10 cellular contexts compared by ENCODE assay signal in genomic region chr11:324131-324530, GRCh38. TPM values are rescaled to one million over a fixed set of nuclear protein-coding genes. Genes with fewer than 3 reads are reported as not detected.
A peak's percentile ranks its signal among the peaks of the same experiment; 100 is the strongest.
DNase-seq lines count a peak whose midpoint lies in the region; ATAC-seq and TF ChIP-seq lines count a peak whose summit lies in the region.
"Had no signal": no experiment of that assay in that cellular context is flagged by ENCODE, and none has a peak within 500 bp of the region (broad histone marks: within the 10 kb centered on the region; RNA-seq: fewer than 3 reads in every experiment).

No MANE protein-coding gene starts in this region.

- H3K36me3 Mint-ChIP-seq in CD8-positive, alpha-beta T cell, result peaks cover 2% of the 10 kb centered on the region
- H3K36me3 Mint-ChIP-seq in WTC11, result no peaks in the 10 kb centered on the region

- H3K27me3 ChIP-seq in CD8-positive, alpha-beta T cell (ENCODE audit: insufficient read depth, low read length), result no peaks in the 10 kb centered on the region
- H3K27me3 ChIP-seq in right cardiac atrium (ENCODE audit: control insufficient read depth, insufficient read depth), result no peaks in the 10 kb centered on the region
- H3K27me3 ChIP-seq in prostate gland (replicated peaks; ENCODE audit: insufficient read depth), result no peaks in the 10 kb centered on the region

- H3K4me3 ChIP-seq in CD8-positive, alpha-beta T cell (ENCODE audit: low read depth, low read length), result no peak overlapping the region
- H3K4me3 ChIP-seq in right cardiac atrium (ENCODE audit: low read length), result no peak overlapping the region
- no peak overlapping the region for H3K4me3 ChIP-seq in prostate gland

- DNase-seq in CD8-positive, alpha-beta T cell, result no peak
- DNase-seq in WTC11 (ENCODE audit: low spot score) (no peak), right cardiac atrium (peak in 2 of 3 donors; percentile 44 to 49), prostate gland (ENCODE audit: low spot score) (no peak), AG08396 (ENCODE audit: low spot score) (no peak), SKM-1 treated with dmso at 0.1 percent for 144 hours (lab: John Stamatoyannopoulos, UW; ENCODE audit: unreplicated experiment) (no peak)
- DNase-seq: Caco-2, NCI-H82 had no signal

- H3K27ac ChIP-seq in CD8-positive, alpha-beta T cell (ENCODE audit: low read depth, low read length), result no peak overlapping the region
- H3K27ac ChIP-seq in right cardiac atrium (ENCODE audit: low read length), result peak overlapping the region; percentile 4
- peak overlapping the region; percentile 38 to 65 for H3K27ac ChIP-seq in prostate gland

- H3K4me1 ChIP-seq in CD8-positive, alpha-beta T cell (ENCODE audit: insufficient read depth, low read length), result peaks cover 56% of the 10 kb centered on the region
- H3K4me1 ChIP-seq in right cardiac atrium (ENCODE audit: control insufficient read depth, insufficient read depth, low read length) (peaks cover 3% of the 10 kb centered on the region), prostate gland (replicated peaks) (peaks cover 3% of the 10 kb centered on the region)

- CTCF ChIA-PET in CD8-positive, alpha-beta T cell (lab: Charles Lee), result interaction anchor here (0.7 to 1.7 kb wide), 3 partner anchors 8 to 19 kb away, joined by 3 to 7 read pairs (median 3); no protein-coding TSS in a partner anchor
- CTCF ChIA-PET in WTC11 (lab: Charles Lee), result interaction anchor here (0.7 kb wide), 1 partner anchor 73 kb away, joined by 3 read pairs; no protein-coding TSS in a partner anchor

- H3K4me1 Mint-ChIP-seq in CD8-positive, alpha-beta T cell (ENCODE audit: low read depth), result peaks cover 63% of the 10 kb centered on the region
- H3K4me1 Mint-ChIP-seq in WTC11, result peaks cover 34% of the 10 kb centered on the region

- no peak for TF ChIP-seq POLR2A in prostate gland (IDR thresholded peaks at IDR 0.05)

- ATAC-seq in CD8-positive, alpha-beta T cell, result no peak
- no peak for ATAC-seq in WTC11
- no peak for ATAC-seq in right cardiac atrium
- no peak for ATAC-seq in HG03108 (IDR thresholded peaks at IDR 0.05; ENCODE audit: unreplicated experiment)
- no peak for ATAC-seq in GM21515 (IDR thresholded peaks at IDR 0.05; ENCODE audit: unreplicated experiment)

- POLR2A ChIA-PET in CD8-positive, alpha-beta T cell (lab: Charles Lee), result interaction anchor here (1.1 to 1.2 kb wide), 2 partner anchors 9 to 57 kb away, joined by 3 read pairs; no protein-coding TSS in a partner anchor
- POLR2A ChIA-PET in WTC11 (lab: Charles Lee), result no interaction called here

- WGBS in right cardiac atrium, result 59% methylated on average over 11 of the region's 11 CpGs
- WGBS in prostate gland, result 62% methylated on average over 11 of the region's 11 CpGs

- no peaks in the 10 kb centered on the region for H3K36me3 ChIP-seq in CD8-positive, alpha-beta T cell (ENCODE audit: insufficient read depth, low read length)
- no peaks in the 10 kb centered on the region for H3K36me3 ChIP-seq in prostate gland

- H3K9me3 ChIP-seq in CD8-positive, alpha-beta T cell (ENCODE audit: low read length), result no peaks in the 10 kb centered on the region
- H3K9me3 ChIP-seq in right cardiac atrium (ENCODE audit: control insufficient read depth, low read length) (no peaks in the 10 kb centered on the region), prostate gland (no peaks in the 10 kb centered on the region)
- H3K9me3 ChIP-seq: Caco-2 had no signal

- peak overlapping the region; percentile 29 for H3K4me3 Mint-ChIP-seq in CD8-positive, alpha-beta T cell
- no peak overlapping the region for H3K4me3 Mint-ChIP-seq in WTC11

- no peaks in the 10 kb centered on the region for H3K9me3 Mint-ChIP-seq in CD8-positive, alpha-beta T cell
- H3K9me3 Mint-ChIP-seq in WTC11, result peaks cover 2% of the 10 kb centered on the region

- intact Hi-C loops in CD8-positive, alpha-beta T cell (cut with DNase I, micrococcal nuclease), result no loop called here
- intact Hi-C loops in right cardiac atrium (cut with DNase I), result no loop called here
- intact Hi-C loops in prostate gland (cut with DNase I), result no loop called here

- no peaks in the 10 kb centered on the region for H3K27me3 Mint-ChIP-seq in CD8-positive, alpha-beta T cell (ENCODE audit: low read depth)
- H3K27me3 Mint-ChIP-seq in WTC11 (ENCODE audit: low read depth), result no peaks in the 10 kb centered on the region

- TF ChIP-seq CTCF in CD8-positive, alpha-beta T cell (IDR thresholded peaks at IDR 0.05), result no peak
- no peak for TF ChIP-seq CTCF in WTC11 (IDR thresholded peaks at IDR 0.05)
- TF ChIP-seq CTCF in prostate gland (IDR thresholded peaks at IDR 0.05), result no peak

- no peak overlapping the region for H3K27ac Mint-ChIP-seq in CD8-positive, alpha-beta T cell
- peak overlapping the region; percentile 68; the same call in 1 of the 2 replicates for H3K27ac Mint-ChIP-seq in WTC11

TF ChIP-seq in WTC11, 78 proteins besides CTCF, POLR2A, EP300 and RAD21 (continues in another document):
- TF ChIP-seq ZNF263 (CRISPR knock-in tag; IDR thresholded peaks at IDR 0.05; ENCODE audit: low read depth), result no peak
- TF ChIP-seq, protein P1, sequence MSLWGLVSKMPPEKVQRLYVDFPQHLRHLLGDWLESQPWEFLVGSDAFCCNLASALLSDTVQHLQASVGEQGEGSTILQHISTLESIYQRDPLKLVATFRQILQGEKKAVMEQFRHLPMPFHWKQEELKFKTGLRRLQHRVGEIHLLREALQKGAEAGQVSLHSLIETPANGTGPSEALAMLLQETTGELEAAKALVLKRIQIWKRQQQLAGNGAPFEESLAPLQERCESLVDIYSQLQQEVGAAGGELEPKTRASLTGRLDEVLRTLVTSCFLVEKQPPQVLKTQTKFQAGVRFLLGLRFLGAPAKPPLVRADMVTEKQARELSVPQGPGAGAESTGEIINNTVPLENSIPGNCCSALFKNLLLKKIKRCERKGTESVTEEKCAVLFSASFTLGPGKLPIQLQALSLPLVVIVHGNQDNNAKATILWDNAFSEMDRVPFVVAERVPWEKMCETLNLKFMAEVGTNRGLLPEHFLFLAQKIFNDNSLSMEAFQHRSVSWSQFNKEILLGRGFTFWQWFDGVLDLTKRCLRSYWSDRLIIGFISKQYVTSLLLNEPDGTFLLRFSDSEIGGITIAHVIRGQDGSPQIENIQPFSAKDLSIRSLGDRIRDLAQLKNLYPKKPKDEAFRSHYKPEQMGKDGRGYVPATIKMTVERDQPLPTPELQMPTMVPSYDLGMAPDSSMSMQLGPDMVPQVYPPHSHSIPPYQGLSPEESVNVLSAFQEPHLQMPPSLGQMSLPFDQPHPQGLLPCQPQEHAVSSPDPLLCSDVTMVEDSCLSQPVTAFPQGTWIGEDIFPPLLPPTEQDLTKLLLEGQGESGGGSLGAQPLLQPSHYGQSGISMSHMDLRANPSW (CRISPR knock-in tag; conservative IDR thresholded peaks at IDR 0.05; ENCODE audit: low read depth), result no peak
- TF ChIP-seq ATF3 (CRISPR knock-in tag; conservative IDR thresholded peaks at IDR 0.05), result no peak
- no peak for TF ChIP-seq USF1 (CRISPR knock-in tag; IDR thresholded peaks at IDR 0.05)
- no peak for TF ChIP-seq ELF4 (CRISPR knock-in tag; IDR thresholded peaks at IDR 0.05; ENCODE audit: low read depth)
- no peak for TF ChIP-seq IRF2 (CRISPR knock-in tag; IDR thresholded peaks at IDR 0.05; ENCODE audit: borderline replicate concordance, low read depth)
- TF ChIP-seq TEAD1 (CRISPR knock-in tag; IDR thresholded peaks at IDR 0.05), result no peak
- TF ChIP-seq NR3C1 (CRISPR knock-in tag; conservative IDR thresholded peaks at IDR 0.05; ENCODE audit: low read depth), result no peak
- TF ChIP-seq HMGA2 (CRISPR knock-in tag; IDR thresholded peaks at IDR 0.05), result no peak
- TF ChIP-seq NR1H2 (CRISPR knock-in tag; IDR thresholded peaks at IDR 0.05), result no peak
- no peak for TF ChIP-seq MAX (CRISPR knock-in tag; IDR thresholded peaks at IDR 0.05)

RNA-seq across cellular contexts. Expression of gene IFITM3, which starts 3.5 kb away (rescaled TPM):
- total RNA-seq in CD8-positive, alpha-beta T cell, result 1 to 10 TPM; 6.3 to 7.1 TPM
- total RNA-seq in WTC11 (2021) (381 to 503 TPM (median 481 TPM) in 3 replicates), right cardiac atrium (100 to 1,000 TPM; 263 to 569 (median 519) TPM), prostate gland (100 to 1,000 TPM; 123 to 477 TPM)
- 749 TPM for polyA plus RNA-seq in right cardiac atrium

RNA-seq across cellular contexts. Expression of gene IFITM1, which starts 10.3 kb away (rescaled TPM):
- 100 to 1,000 TPM; 223 to 251 TPM for total RNA-seq in CD8-positive, alpha-beta T cell
- total RNA-seq in WTC11 (2021), result 544 to 679 TPM (median 640 TPM) in 3 replicates
- total RNA-seq in right cardiac atrium, result 100 to 1,000 TPM in 3 of 4 donors, 10 to 100 TPM in 1; 85.0 to 169 (median 116) TPM
- 235 TPM for polyA plus RNA-seq in right cardiac atrium
- 100 to 1,000 TPM in 1 of 2 donors, 10 to 100 TPM in 1; 73.9 to 182 TPM for total RNA-seq in prostate gland

RNA-seq across cellular contexts. Expression of gene IFITM2, which starts 16.5 kb away (rescaled TPM):
- total RNA-seq in CD8-positive, alpha-beta T cell, result 100 to 1,000 TPM; 283 to 295 TPM
- 436 to 616 TPM (median 577 TPM) in 3 replicates for total RNA-seq in WTC11 (2021)
- total RNA-seq in right cardiac atrium, result 100 to 1,000 TPM; 180 to 290 (median 240) TPM
- polyA plus RNA-seq in right cardiac atrium, result 393 TPM
- total RNA-seq in prostate gland, result 100 to 1,000 TPM in 1 of 2 donors, 10 to 100 TPM in 1; 96.6 to 149 TPM

RNA-seq across cellular contexts. Expression of gene IFITM5, which starts 24.8 kb away (rescaled TPM):
- total RNA-seq in CD8-positive, alpha-beta T cell, result not detected
- not detected in 3 replicates for total RNA-seq in WTC11 (2021)
- not detected for total RNA-seq in right cardiac atrium
- polyA plus RNA-seq in right cardiac atrium, result not detected
- not detected for total RNA-seq in prostate gland
- total RNA-seq: Caco-2 had no signal

RNA-seq across cellular contexts. Expression of gene PGGHG, which starts 35.2 kb away (rescaled TPM):
- 100 to 1,000 TPM; 902 to 919 TPM for total RNA-seq in CD8-positive, alpha-beta T cell
- total RNA-seq in WTC11 (2021) (74.9 to 111 TPM (median 106 TPM) in 3 replicates), right cardiac atrium (10 to 100 TPM in 3 of 4 donors, 1 to 10 TPM in 1; 9.9 to 15.8 (median 11.9) TPM), prostate gland (10 to 100 TPM; 18.4 to 63.1 TPM)
- 18.7 TPM for polyA plus RNA-seq in right cardiac atrium

Comparison
In these comparisons a context has a peak if more than half of its experiments do, and no peak if none do; other contexts are left out.
1. DNase-seq: peak in right cardiac atrium (2 of 3); none in CD8-positive, alpha-beta T cell (0 of 7), WTC11 (single experiment), prostate gland (single experiment), AG08396 (single experiment) and SKM-1 treated with dmso at 0.1 percent for 144 hours (single experiment).
2. RNA of gene IFITM3, which starts 3.5 kb away (total RNA-seq): 263 to 569 TPM in right cardiac atrium, 123 to 477 TPM in prostate gland and 381 to 503 TPM in WTC11; 6.3 to 7.1 TPM in CD8-positive, alpha-beta T cell; every median in the first group is over 10 times any median in the second.